8 cellular contexts compared by ENCODE assay signal in the genomic region with DNA sequence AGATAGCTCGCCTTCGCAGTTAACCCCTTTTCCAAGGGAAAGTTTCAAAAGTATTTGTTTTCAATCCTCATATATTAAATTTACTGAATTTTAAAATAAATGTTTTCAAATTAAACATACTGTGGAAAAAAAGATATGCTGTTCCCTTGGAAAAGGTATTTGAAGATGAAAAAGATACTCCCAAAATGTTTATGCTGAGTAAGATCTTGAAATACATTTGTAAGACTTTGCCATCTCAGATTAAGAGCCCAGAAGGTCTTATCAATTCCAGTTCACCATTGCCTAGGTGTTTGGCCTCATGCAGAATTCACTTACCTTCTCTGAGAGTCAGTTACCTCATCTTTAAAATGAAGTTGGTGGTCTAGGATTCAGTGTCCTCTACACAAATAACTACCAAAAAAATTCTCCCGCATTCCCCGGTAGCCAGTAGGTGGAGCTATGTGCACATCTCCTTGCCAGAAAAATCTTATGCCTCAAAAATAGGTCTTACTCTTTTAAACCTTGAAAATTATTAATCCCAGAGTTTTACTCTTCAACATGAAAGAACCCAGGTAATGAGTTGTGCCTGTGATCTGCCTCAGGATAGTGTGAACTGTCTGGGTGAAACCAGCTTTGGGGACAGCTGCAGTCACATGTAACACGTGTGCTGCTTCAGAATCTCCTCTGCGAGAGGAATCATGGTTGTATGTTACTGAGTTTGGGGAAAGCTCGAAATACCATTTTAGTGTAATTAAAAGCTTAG.
A peak's percentile ranks its signal among the peaks of the same experiment; 100 is the strongest.
DNase-seq lines count a peak whose midpoint lies in the region; ATAC-seq and TF ChIP-seq lines count a peak whose summit lies in the region.

No MANE protein-coding gene starts in this region.

- H3K27me3 ChIP-seq in AG04450 (ENCODE audit: control insufficient read depth, insufficient read depth, low read length) (no peaks in the 10 kb centered on the region), esophagus muscularis mucosa (no peaks in the 10 kb centered on the region), neural progenitor cell (no peaks in the 10 kb centered on the region), upper lobe of right lung (no peaks in the 10 kb centered on the region)

- H3K4me3 ChIP-seq in AG04450 (ENCODE audit: low read depth, low read length), result no peak overlapping the region
- no peak overlapping the region for H3K4me3 ChIP-seq in esophagus muscularis mucosa
- H3K4me3 ChIP-seq in neural progenitor cell, result no peak overlapping the region
- no peak overlapping the region for H3K4me3 ChIP-seq in upper lobe of right lung

- no peak for DNase-seq in AG04450 (ENCODE audit: low read depth, low spot score)
- peak; percentile 23 for DNase-seq in NCI-H2227 treated with DMSO at 0.1 percent for 48 hours (lab: John Stamatoyannopoulos, UW)
- peak; percentile 5 to 16 for DNase-seq in activated CD8-positive, alpha-beta memory T cell treated with anti-CD3 and anti-CD28 coated beads for 4 hours (ENCODE audit: low read depth in 2 of 2)
- DNase-seq in esophagus muscularis mucosa (ENCODE audit: extremely low spot score), result peak; percentile 66
- peak; percentile 39 for DNase-seq in neural progenitor cell (ENCODE audit: low spot score)
- DNase-seq in upper lobe of right lung, result no peak

- ATAC-seq in upper lobe of right lung, result peak; percentile 66
- ATAC-seq in HG03045 (IDR thresholded peaks at IDR 0.05; ENCODE audit: unreplicated experiment), result no peak

- peaks cover 11% of the 10 kb centered on the region for H3F3A ChIP-seq in neural progenitor cell (ENCODE audit: low read depth)

- H2AFZ ChIP-seq in neural progenitor cell (replicated peaks), result no peak overlapping the region

- H3K4me3 Mint-ChIP-seq in neural progenitor cell, result no peak overlapping the region

- intact Hi-C loops in esophagus muscularis mucosa (cut with DNase I), result loop anchor here (2.0 to 10.0 kb wide), 3 partner anchors 175 to 325 kb away; a partner anchor contains a TSS
- intact Hi-C loops in upper lobe of right lung (cut with DNase I), result loop anchor here (10.0 kb wide), 1 partner anchor 325 kb away; a partner anchor contains a TSS

- CTCF ChIA-PET in AG04450 (lab: Charles Lee), result interaction anchor here (0.6 to 5.8 kb wide), 42 partner anchors 9 to 363 kb away, joined by 3 to 61 read pairs (median 4); a partner anchor contains a TSS

- no peaks in the 10 kb centered on the region for H3K27me3 Mint-ChIP-seq in neural progenitor cell (ENCODE audit: insufficient read depth, low read depth)

- TF ChIP-seq POLR2A in esophagus muscularis mucosa (IDR thresholded peaks at IDR 0.05; ENCODE audit: low read depth), result no peak

- TF ChIP-seq CTCF in AG04450 (IDR thresholded peaks at IDR 0.05; ENCODE audit: low read depth, low read length) (peak; percentile 96), GM12872 (IDR thresholded peaks at IDR 0.05; ENCODE audit: insufficient read depth, low read depth, low read length) (peak; percentile 84), esophagus muscularis mucosa (IDR thresholded peaks at IDR 0.05) (peak; percentile 67 to 87 (median 80)), neural progenitor cell (IDR thresholded peaks at IDR 0.05) (peak; percentile 98), upper lobe of right lung (IDR thresholded peaks at IDR 0.05) (peak; percentile 82)

- no peak overlapping the region for H3K27ac Mint-ChIP-seq in neural progenitor cell

- POLR2A ChIA-PET in AG04450 (lab: Yijun Ruan, JAX), result no interaction called here

- no peaks in the 10 kb centered on the region for H3K9me3 ChIP-seq in AG04450 (ENCODE audit: control insufficient read depth, insufficient read depth, low read length)
- H3K9me3 ChIP-seq in esophagus muscularis mucosa, result no peaks in the 10 kb centered on the region
- H3K9me3 ChIP-seq in neural progenitor cell (ENCODE audit: low read depth), result no peaks in the 10 kb centered on the region
- no peaks in the 10 kb centered on the region for H3K9me3 ChIP-seq in upper lobe of right lung

- H3K36me3 ChIP-seq in esophagus muscularis mucosa, result peaks cover 61 to 99% (median 95%) of the 10 kb centered on the region in 4 donors
- peaks cover 13% of the 10 kb centered on the region for H3K36me3 ChIP-seq in neural progenitor cell
- peaks cover 94% of the 10 kb centered on the region for H3K36me3 ChIP-seq in upper lobe of right lung

- 65% methylated on average over 7 of the region's 7 CpGs for WGBS in esophagus muscularis mucosa

- no peak for TF ChIP-seq EP300 in esophagus muscularis mucosa (IDR thresholded peaks at IDR 0.05)

- no peaks in the 10 kb centered on the region for H3K9me3 Mint-ChIP-seq in neural progenitor cell

- no peaks in the 10 kb centered on the region for H3K79me2 ChIP-seq in neural progenitor cell (ENCODE audit: low read depth)

- no peak overlapping the region for H3K9ac ChIP-seq in neural progenitor cell

- H3K4me2 ChIP-seq in neural progenitor cell, result no peak overlapping the region

- H3K4me1 ChIP-seq in esophagus muscularis mucosa (peaks cover 0 to 4% (median 0%) of the 10 kb centered on the region in 4 donors), neural progenitor cell (no peaks in the 10 kb centered on the region), upper lobe of right lung (no peaks in the 10 kb centered on the region)

- no peak overlapping the region for H3K27ac ChIP-seq in AG04450 (ENCODE audit: low read depth, low read length)
- no peak overlapping the region for H3K27ac ChIP-seq in esophagus muscularis mucosa (replicated peaks in 1 of 4)
- H3K27ac ChIP-seq in neural progenitor cell, result no peak overlapping the region
- H3K27ac ChIP-seq in upper lobe of right lung, result no peak overlapping the region

- peaks cover 27% of the 10 kb centered on the region for H3K36me3 Mint-ChIP-seq in neural progenitor cell

- no peaks in the 10 kb centered on the region for H4K20me1 ChIP-seq in neural progenitor cell (ENCODE audit: low read depth)

- no peaks in the 10 kb centered on the region for H3K4me1 Mint-ChIP-seq in neural progenitor cell

Comparison
In these comparisons a context has a peak if more than half of its experiments do, and no peak if none do; other contexts are left out.
1. DNase-seq: peak in NCI-H2227 treated with DMSO at 0.1 percent for 48 hours (single experiment), activated CD8-positive, alpha-beta memory T cell treated with anti-CD3 and anti-CD28 coated beads for 4 hours (2 of 2), esophagus muscularis mucosa (single experiment) and neural progenitor cell (single experiment); none in AG04450 (single experiment) and upper lobe of right lung (single experiment).
2. Peak in every context shown above with its lines, with median percentiles within 50 percentile points of each other: CTCF ChIP-seq.